ENCODE assay signal across 30 cellular contexts in genomic region chr1:43177691-43178090, GRCh38. TPM values are rescaled to one million over a fixed set of nuclear protein-coding genes. Genes with fewer than 3 reads are reported as not detected.
"Had no signal": no experiment of that assay in that cellular context is flagged by ENCODE, and none has a peak within 500 bp of the region (broad histone marks: within the 10 kb centered on the region; RNA-seq: fewer than 3 reads in every experiment).

No MANE protein-coding gene starts in this region.

- H3K27ac ChIP-seq: adrenal gland, body of pancreas, breast epithelium, PC-9, SJCRH30 had no signal

- H3K9me3 ChIP-seq: adrenal gland, body of pancreas, breast epithelium, SK-N-SH had no signal

- H3K4me1 ChIP-seq: body of pancreas, breast epithelium had no signal

- H3K4me2 ChIP-seq: PC-9, SK-N-SH had no signal

- FAIRE-seq: astrocyte had no signal

- H3K9ac ChIP-seq: SK-N-SH had no signal

- H3K27me3 ChIP-seq: body of pancreas had no signal

- ATAC-seq: activated CD8-positive, alpha-beta T cell treated with anti-CD3 and anti-CD28 coated beads for 36 hours; activated naive CD4-positive, alpha-beta T cell treated with anti-CD3 and anti-CD28 coated beads, Interleukin-2, amount 50 U/mL, for 72 hours; activated T-cell treated with anti-CD3 and anti-CD28 coated beads, Interleukin-2, amount 50 U/mL, for 72 hours; activated T-helper 17 cell treated with anti-CD3 and anti-CD28 coated beads, Interleukin-2, amount 50 U/mL, for 72 hours; body of pancreas had no signal

- H3K9me2 ChIP-seq: SK-N-SH had no signal

- H2AFZ ChIP-seq: PC-9 had no signal

- H3K4me3 ChIP-seq: adrenal gland, body of pancreas, breast epithelium, PC-9, SJCRH30 had no signal

- H3K36me3 ChIP-seq: adrenal gland, breast epithelium, SJCRH30 had no signal

- DNase-seq: activated B cell treated with CpG ODN at 0.5 μM for 24 hours; activated CD4-positive, alpha-beta T cell treated with anti-CD3 and anti-CD28 coated beads for 48 hours; activated CD4-positive, alpha-beta T cell treated with anti-CD3 and anti-CD28 coated beads, Interleukin-2, amount 50 U/mL, for 4 hours; activated CD4-positive, CD25-positive, alpha-beta regulatory T cell treated with anti-CD3 and anti-CD28 coated beads, Interleukin-2, amount 50 U/mL, for 72 hours; activated CD8-positive, alpha-beta T cell treated with anti-CD3 and anti-CD28 coated beads for 36 hours; activated effector memory CD4-positive, alpha-beta T cell treated with anti-CD3 and anti-CD28 coated beads, Interleukin-2, amount 50 U/mL, for 16 hours; activated naive CD4-positive, alpha-beta T cell treated with anti-CD3 and anti-CD28 coated beads for 36 hours; activated T-cell treated with anti-CD3 and anti-CD28 coated beads, Interleukin-2, amount 50 U/mL, for 1 hour; activated T-cell treated with anti-CD3 and anti-CD28 coated beads, Interleukin-2, amount 50 U/mL, for 72 hours; adrenal gland; body of pancreas; KG1; MM.1S; MV-4-11; NCI-H1092; NCI-H1417; NCI-H1694 treated with DMSO at 0.1 percent for 48 hours; NCI-H2029; NCI-H345; NCI-H524 treated with DMSO at 0.1 percent for 48 hours; NK-92 treated with Interleukin-12 subunit alpha and Interleukin-12 subunit beta, amount 100 ng/mL, for 24 hours; PC-9; Right ventricle myocardium superior; SJCRH30; SK-N-SH had no signal

RNA-seq across cellular contexts. Expression of gene CFAP57, which starts 5.6 kb away (rescaled TPM):
- total RNA-seq: activated B cell treated with CpG ODN at 0.5 μM for 24 hours, LHCN-M2, Right ventricle myocardium superior had no signal
